Comparison of ENCODE assay signal across 8 cellular contexts in genomic region chr12:75390156-75390898, GRCh38. TPM values are rescaled to one million over a fixed set of nuclear protein-coding genes. Genes with fewer than 3 reads are reported as not detected.
DNase-seq lines count a peak whose midpoint lies in the region; ATAC-seq and TF ChIP-seq lines count a peak whose summit lies in the region.

No MANE protein-coding gene starts in this region.

- TF ChIP-seq POLR2A in tibial nerve (IDR thresholded peaks at IDR 0.05), result no peak

- H3K27ac Mint-ChIP-seq in activated naive CD8-positive, alpha-beta T cell treated with anti-CD3 and anti-CD28 coated beads, Interleukin-2, amount 50 U/mL, for 24 hours, result peak overlapping the region; percentile 43

- H3K9me3 ChIP-seq in HAP-1, result no peaks in the 10 kb centered on the region
- peaks cover 0 to under 1% (median 0%) of the 10 kb centered on the region in 4 donors for H3K9me3 ChIP-seq in liver (ENCODE audit: control insufficient read depth in 4 of 4, low read length in 3 of 4)
- no peaks in the 10 kb centered on the region for H3K9me3 ChIP-seq in tibial nerve

- 48% methylated on average over 6 of the region's 6 CpGs for WGBS in liver
- 15 to 18% methylated on average over 6 of the region's 6 CpGs for WGBS in tibial nerve, 2 donors

- H3K9me3 Mint-ChIP-seq in activated naive CD8-positive, alpha-beta T cell treated with anti-CD3 and anti-CD28 coated beads, Interleukin-2, amount 50 U/mL, for 24 hours, result peaks cover 6% of the 10 kb centered on the region

- TF ChIP-seq EP300 in tibial nerve (IDR thresholded peaks at IDR 0.05), result no peak

- H3K4me3 Mint-ChIP-seq in activated naive CD8-positive, alpha-beta T cell treated with anti-CD3 and anti-CD28 coated beads, Interleukin-2, amount 50 U/mL, for 24 hours, result peak overlapping the region; percentile 84

- no peaks in the 10 kb centered on the region for H3K27me3 Mint-ChIP-seq in activated naive CD8-positive, alpha-beta T cell treated with anti-CD3 and anti-CD28 coated beads, Interleukin-2, amount 50 U/mL, for 24 hours

- in situ Hi-C loops in HAP-1 (cut with MboI; ENCODE audit: low sequenced_read_pairs), result no loop called here

- H3K27ac ChIP-seq in liver (ENCODE audit: low read depth in 1 of 2, low read length in 2 of 2), result peak overlapping the region; percentile 82 to 89
- peak overlapping the region; percentile 85 to 93 (median 90) for H3K27ac ChIP-seq in tibial nerve

- H3K4me3 ChIP-seq in AG10803 (ENCODE audit: low read length) (peak overlapping the region; percentile 73), HAP-1 (peak overlapping the region; percentile 34), liver (ENCODE audit: low read depth in 1 of 3, low read length in 3 of 3) (peak overlapping the region; percentile 61 to 76 (median 69)), tibial nerve (peak overlapping the region; percentile 36 to 77 (median 54))

- H3K36me3 Mint-ChIP-seq in activated naive CD8-positive, alpha-beta T cell treated with anti-CD3 and anti-CD28 coated beads, Interleukin-2, amount 50 U/mL, for 24 hours (ENCODE audit: low read depth), result no peaks in the 10 kb centered on the region

- ATAC-seq in activated naive CD8-positive, alpha-beta T cell treated with anti-CD3 and anti-CD28 coated beads, Interleukin-2, amount 50 U/mL, for 24 hours, result no peak

- no peak for TF ChIP-seq RAD21 in liver (IDR thresholded peaks at IDR 0.05)

- H3K4me1 Mint-ChIP-seq in activated naive CD8-positive, alpha-beta T cell treated with anti-CD3 and anti-CD28 coated beads, Interleukin-2, amount 50 U/mL, for 24 hours, result peaks cover 33% of the 10 kb centered on the region

- H3K4me1 ChIP-seq in HAP-1, result peaks cover 4% of the 10 kb centered on the region; the same call in 1 of the 2 replicates
- peaks cover 0 to 14% (median 4%) of the 10 kb centered on the region in 4 donors for H3K4me1 ChIP-seq in liver (ENCODE audit: control insufficient read depth in 4 of 4, insufficient read depth in 4 of 4, low read length in 3 of 4)
- H3K4me1 ChIP-seq in tibial nerve, result peaks cover 0 to 34% (median 13%) of the 10 kb centered on the region in 4 donors

- peak overlapping the region; percentile 38 to 81 for H3K9ac ChIP-seq in liver (ENCODE audit: low read depth in 1 of 2, low read length in 2 of 2)

- H3K36me3 ChIP-seq in HAP-1 (replicated peaks), result no peaks in the 10 kb centered on the region
- no peaks in the 10 kb centered on the region for H3K36me3 ChIP-seq in liver (ENCODE audit: control insufficient read depth in 4 of 4, insufficient read depth in 3 of 4, low read depth in 1 of 4, low read length in 3 of 4)
- H3K36me3 ChIP-seq in tibial nerve, result peaks cover 0 to 5% (median 0%) of the 10 kb centered on the region in 3 donors

- H3K27me3 ChIP-seq in HAP-1 (ENCODE audit: low read depth) (no peaks in the 10 kb centered on the region), liver (ENCODE audit: control insufficient read depth in 4 of 4, insufficient read depth in 4 of 4, low read length in 3 of 4) (no peaks in the 10 kb centered on the region), tibial nerve (no peaks in the 10 kb centered on the region)

- DNase-seq in AG10803 (ENCODE audit: low read depth), result no peak
- DNase-seq in HAP-1 (ENCODE audit: low spot score in 2 of 2), result no peak
- no peak for DNase-seq in activated naive CD8-positive, alpha-beta T cell treated with anti-CD3 and anti-CD28 coated beads, Interleukin-2, amount 50 U/mL, for 24 hours
- DNase-seq in tibial nerve (ENCODE audit: low spot score in 2 of 2), result no peak
- no peak for DNase-seq in stimulated activated naive CD4-positive, alpha-beta T cell (lab: John Stamatoyannopoulos, UW)
- DNase-seq in cortex of kidney (lab: John Stamatoyannopoulos, UW), result no peak
- no peak for DNase-seq in nucleus accumbens (lab: John Stamatoyannopoulos, UW)

- TF ChIP-seq CTCF in AG10803 (conservative IDR thresholded peaks at IDR 0.05; ENCODE audit: low read length), result no peak
- no peak for TF ChIP-seq CTCF in liver (IDR thresholded peaks at IDR 0.05; ENCODE audit: low read depth, low read length, missing input control)
- TF ChIP-seq CTCF in tibial nerve (IDR thresholded peaks at IDR 0.05), result no peak

TF ChIP-seq in liver, 16 proteins besides CTCF, POLR2A, EP300 and RAD21:
- TF ChIP-seq ZBTB33 (IDR thresholded peaks at IDR 0.05), result peak; percentile 42
- TF ChIP-seq RXRA (IDR thresholded peaks at IDR 0.05), result no peak
- no peak for TF ChIP-seq EGR1 (IDR thresholded peaks at IDR 0.05; ENCODE audit: low read depth in 2 of 2)
- TF ChIP-seq MAX (IDR thresholded peaks at IDR 0.05), result no peak
- TF ChIP-seq YY1 (IDR thresholded peaks at IDR 0.05), result no peak
- TF ChIP-seq REST (IDR thresholded peaks at IDR 0.05), result no peak

RNA-seq across cellular contexts. Expression of gene GLIPR1L2, which starts 0.6 kb away (rescaled TPM):
- under 1 TPM; 0.05 to 0.25 TPM for total RNA-seq in liver
- polyA plus RNA-seq in liver, result under 1 TPM; 0.28 to 0.38 TPM
- 1 to 10 TPM in 3 of 4 donors, under 1 TPM in 1; 0.20 to 3.3 (median 1.7) TPM for total RNA-seq in tibial nerve

RNA-seq across cellular contexts. Expression of gene GLIPR1L1, which starts 55.9 kb away (rescaled TPM):
- total RNA-seq in liver (not detected), tibial nerve (not detected)
- not detected for polyA plus RNA-seq in liver
